1 cellular context compared by ENCODE assay signal in genomic region chr21:35565204-35565611, GRCh38.
TF ChIP-seq lines count a peak whose summit lies in the region.

No MANE protein-coding gene starts in this region.

TF ChIP-seq in K562, 482 proteins besides CTCF, POLR2A, EP300 and RAD21 (continued from another document):
- TF ChIP-seq SRF (CRISPR knock-in tag; IDR thresholded peaks at IDR 0.05) (no peak), ATF3 (IDR thresholded peaks at IDR 0.05) (peak; percentile 89), ATF3 (CRISPR knock-in tag; conservative IDR thresholded peaks at IDR 0.05) (0 out of 2 replicates have a peak, but pooled peaks have one; percentile 54), GABPA (tag; conservative IDR thresholded peaks at IDR 0.05; ENCODE audit: low read depth) (no peak), STAT5A (IDR thresholded peaks at IDR 0.05; ENCODE audit: borderline replicate concordance, low read length) (no peak), MCM2 (IDR thresholded peaks at IDR 0.05; ENCODE audit: low read depth) (no peak), CREM (IDR thresholded peaks at IDR 0.05; ENCODE audit: low read depth) (peak; percentile 34; the same call in 1 of the 2 replicates), ELF4 (CRISPR knock-in tag; IDR thresholded peaks at IDR 0.05) (peak; percentile 74; the same call in 1 of the 2 replicates), YY1 (IDR thresholded peaks at IDR 0.05; ENCODE audit: borderline replicate concordance in 1 of 3, control insufficient read depth in 1 of 3, extremely low read depth in 1 of 3, insufficient read depth in 3 of 3, insufficient read length in 1 of 3, insufficient replicate concordance in 2 of 3, low read depth in 1 of 3, low read length in 2 of 3) (peak in 2 of 3 experiments; percentile 16 to 77), NCOA1 (IDR thresholded peaks at IDR 0.05; ENCODE audit: low read depth) (no peak), DPF2 (IDR thresholded peaks at IDR 0.05) (peak; percentile 78), ZNF316 (IDR thresholded peaks at IDR 0.05) (0 out of 2 replicates have a peak, but pooled peaks have one; percentile 19)
- TF ChIP-seq, protein P1, sequence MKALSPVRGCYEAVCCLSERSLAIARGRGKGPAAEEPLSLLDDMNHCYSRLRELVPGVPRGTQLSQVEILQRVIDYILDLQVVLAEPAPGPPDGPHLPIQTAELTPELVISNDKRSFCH (CRISPR knock-in tag; IDR thresholded peaks at IDR 0.05): no peak
- TF ChIP-seq, protein P1 (tag; IDR thresholded peaks at IDR 0.05): peak; percentile 66; the same call in 1 of the 2 replicates
- TF ChIP-seq, protein P2, sequence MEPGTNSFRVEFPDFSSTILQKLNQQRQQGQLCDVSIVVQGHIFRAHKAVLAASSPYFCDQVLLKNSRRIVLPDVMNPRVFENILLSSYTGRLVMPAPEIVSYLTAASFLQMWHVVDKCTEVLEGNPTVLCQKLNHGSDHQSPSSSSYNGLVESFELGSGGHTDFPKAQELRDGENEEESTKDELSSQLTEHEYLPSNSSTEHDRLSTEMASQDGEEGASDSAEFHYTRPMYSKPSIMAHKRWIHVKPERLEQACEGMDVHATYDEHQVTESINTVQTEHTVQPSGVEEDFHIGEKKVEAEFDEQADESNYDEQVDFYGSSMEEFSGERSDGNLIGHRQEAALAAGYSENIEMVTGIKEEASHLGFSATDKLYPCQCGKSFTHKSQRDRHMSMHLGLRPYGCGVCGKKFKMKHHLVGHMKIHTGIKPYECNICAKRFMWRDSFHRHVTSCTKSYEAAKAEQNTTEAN (CRISPR knock-in tag; IDR thresholded peaks at IDR 0.05): no peak
